Comparison of ENCODE assay signal across 30 cellular contexts in the genomic region with DNA sequence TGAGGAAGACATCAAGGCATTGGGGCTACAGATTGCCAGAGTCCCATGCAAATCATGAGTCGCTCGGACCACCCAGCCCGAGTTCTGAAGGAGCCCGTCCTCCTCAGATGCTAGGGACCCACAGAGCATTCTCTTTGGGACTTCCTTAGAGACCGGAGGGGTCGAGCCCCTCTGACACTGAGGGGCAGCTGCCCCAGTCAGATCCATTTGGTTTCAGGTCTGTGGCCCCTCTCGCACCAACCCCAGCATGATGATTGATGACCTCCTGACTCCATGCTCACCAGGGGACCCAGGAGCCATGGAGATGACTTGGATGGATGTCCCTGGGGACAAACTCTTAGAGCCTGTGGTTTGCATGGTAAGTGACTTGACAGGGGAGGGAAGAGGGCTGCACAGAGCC. TPM values are rescaled to one million over a fixed set of nuclear protein-coding genes. Genes with fewer than 3 reads are reported as not detected.
DNase-seq lines count a peak whose midpoint lies in the region; ATAC-seq and TF ChIP-seq lines count a peak whose summit lies in the region.
"Had no signal": no experiment of that assay in that cellular context is flagged by ENCODE, and none has a peak within 500 bp of the region (broad histone marks: within the 10 kb centered on the region; RNA-seq: fewer than 3 reads in every experiment).

No MANE protein-coding gene starts in this region.

- no peak for DNase-seq in HFFc6
- DNase-seq in neuronal stem cell (ENCODE audit: low spot score): no peak
- no peak for DNase-seq in PC-3
- DNase-seq: activated CD4-positive, CD25-positive, alpha-beta regulatory T cell; activated naive CD8-positive, alpha-beta T cell treated with anti-CD3 and anti-CD28 coated beads, Interleukin-2, amount 10 ng/mL, durations not matched to agents 7 days and 5 days; central memory CD4-positive, alpha-beta T cell; DMS79; effector memory CD8-positive, alpha-beta T cell; hypothalamus; left cardiac atrium; naive thymus-derived CD8-positive, alpha-beta T cell; NCI-H1417; NCI-H2029 treated with DMSO at 0.1 percent for 48 hours; NCI-H2227 treated with DMSO at 0.1 percent for 48 hours; NCI-H526; occipital lobe; SK-N-SH; stimulated activated CD4-positive, alpha-beta T cell treated with anti-CD3 and anti-CD28 coated beads, Interleukin-15, amount 100 ng/mL, for 24 hours; stimulated activated CD4-positive, alpha-beta T cell treated with anti-CD3 and anti-CD28 coated beads, Interleukin-4, amount 100 ng/mL, for 4 hours; substantia nigra had no signal

- CTCF ChIA-PET in PC-3 (lab: Charles Lee): no interaction called here

- no peaks in the 10 kb centered on the region; the same call in none of the 2 replicates for H3K27me3 Mint-ChIP-seq in HFFc6 (ENCODE audit: insufficient read depth)
- H3K27me3 Mint-ChIP-seq: activated naive CD8-positive, alpha-beta T cell treated with anti-CD3 and anti-CD28 coated beads, Interleukin-2, amount 10 ng/mL, durations not matched to agents 7 days and 5 days; effector memory CD8-positive, alpha-beta T cell; naive thymus-derived CD8-positive, alpha-beta T cell; stimulated activated memory B cell treated with anti-CD40 and anti-IgM and Interleukin-4, amounts not matched to agents 10 μg/mL and 1 μg/mL and 100 μg/mL, for 72 hours; type B pancreatic cell had no signal

- H3K23ac ChIP-seq in neuronal stem cell (ENCODE audit: low read depth, low read length, poor library complexity): no peak overlapping the region

- no peak overlapping the region for H3K4me3 Mint-ChIP-seq in HFFc6
- H3K4me3 Mint-ChIP-seq: activated naive CD8-positive, alpha-beta T cell treated with anti-CD3 and anti-CD28 coated beads, Interleukin-2, amount 10 ng/mL, durations not matched to agents 7 days and 5 days; CD14-positive monocyte; effector memory CD8-positive, alpha-beta T cell; naive thymus-derived CD8-positive, alpha-beta T cell; stimulated activated memory B cell treated with anti-CD40 and anti-IgM and Interleukin-4, amounts not matched to agents 10 μg/mL and 1 μg/mL and 100 μg/mL, for 72 hours; T-helper 1 cell treated with Interleukin-12 subunit alpha and Interleukin-12 subunit beta and Interleukin-4 antibody, amounts not matched to agents 30 μg/mL and 1 μg/mL, for 36 hours; type B pancreatic cell had no signal

- intact Hi-C loops in PC-3 (cut with micrococcal nuclease): no loop called here

- H3K36me3 ChIP-seq in BLaER1 treated with 17β-estradiol and CSF1 and Interleukin-3, amounts not matched to agents 10 nM and 100 nM: peaks cover 91 to 100% (median 98%) of the 10 kb centered on the region in 11 experiments
- H3K36me3 ChIP-seq in neuronal stem cell (replicated peaks in 1 of 2; ENCODE audit: control insufficient read depth in 2 of 2, insufficient read depth in 2 of 2, low read length in 2 of 2) (peaks cover 75 to 96% of the 10 kb centered on the region in 2 donors), PC-3 (ENCODE audit: low read depth, low read length) (peaks cover 26% of the 10 kb centered on the region)

- H4K20me1 ChIP-seq in BLaER1 treated with 17β-estradiol and CSF1 and Interleukin-3, amounts not matched to agents 10 nM and 100 nM: peaks cover 88 to 100% (median 98%) of the 10 kb centered on the region in 11 experiments
- H4K20me1 ChIP-seq in PC-3 (ENCODE audit: low read length): peaks cover 10% of the 10 kb centered on the region

- H2BK12ac ChIP-seq in neuronal stem cell (ENCODE audit: low read length): no peak overlapping the region

- no peak overlapping the region for H3K14ac ChIP-seq in neuronal stem cell (ENCODE audit: low read length)

- ATAC-seq in HG02642 (IDR thresholded peaks at IDR 0.05; ENCODE audit: poor library complexity, unreplicated experiment) (no peak), PC-3 (no peak)
- ATAC-seq: effector memory CD8-positive, alpha-beta T cell; left cardiac atrium; naive thymus-derived CD8-positive, alpha-beta T cell; Right ventricle myocardium inferior; stimulated activated memory B cell treated with anti-CD40 and anti-IgM and Interleukin-4, amounts not matched to agents 10 μg/mL and 1 μg/mL and 100 μg/mL, for 72 hours had no signal

- H3K4me2 ChIP-seq in BLaER1 treated with 17β-estradiol and CSF1 and Interleukin-3, amounts not matched to agents 10 nM and 100 nM: peak overlapping the region in 10 of 11 experiments; percentile 1 to 99 (median 74); a peak in 19 of 22 replicates
- no peak overlapping the region for H3K4me2 ChIP-seq in neuronal stem cell (ENCODE audit: insufficient read depth, low read length, poor library complexity, severe bottlenecking)
- no peak overlapping the region for H3K4me2 ChIP-seq in PC-3 (ENCODE audit: low read length)
- H3K4me2 ChIP-seq: SK-N-SH had no signal

- no peak overlapping the region for H2AK5ac ChIP-seq in neuronal stem cell (ENCODE audit: low read depth, low read length)

- H3K9me3 ChIP-seq in BLaER1 treated with 17β-estradiol and CSF1 and Interleukin-3, amounts not matched to agents 10 nM and 100 nM (replicated peaks in 1 of 11): no peaks in the 10 kb centered on the region
- H3K9me3 ChIP-seq in neuronal stem cell (replicated peaks in 1 of 2; ENCODE audit: control insufficient read depth in 2 of 2, insufficient read depth in 1 of 2, low read depth in 1 of 2, low read length in 2 of 2): peaks cover 0 to 2% of the 10 kb centered on the region in 2 donors
- H3K9me3 ChIP-seq in PC-3 (ENCODE audit: low read length): no peaks in the 10 kb centered on the region
- H3K9me3 ChIP-seq: HAP-1, SK-N-SH had no signal

- no peaks in the 10 kb centered on the region for H3F3A ChIP-seq in PC-3 (ENCODE audit: low read length, unreplicated experiment)

- H3K9me2 ChIP-seq in PC-3 (replicated peaks; ENCODE audit: low read length): no peaks in the 10 kb centered on the region
- H3K9me2 ChIP-seq: SK-N-SH had no signal

- H2BK5ac ChIP-seq in neuronal stem cell (ENCODE audit: low read length): no peak overlapping the region

- H3K4ac ChIP-seq in neuronal stem cell (ENCODE audit: low read length): no peak overlapping the region

- TF ChIP-seq CTCF in HFFc6 (IDR thresholded peaks at IDR 0.05) (no peak), PC-3 (conservative IDR thresholded peaks at IDR 0.05; ENCODE audit: low read depth, low read length) (no peak)

- no peaks in the 10 kb centered on the region for H3K27me3 ChIP-seq in BLaER1 treated with 17β-estradiol and CSF1 and Interleukin-3, amounts not matched to agents 10 nM and 100 nM
- H3K27me3 ChIP-seq in neuronal stem cell (ENCODE audit: control insufficient read depth in 3 of 3, insufficient read depth in 3 of 3, low read depth in 1 of 3, low read length in 3 of 3) (no peaks in the 10 kb centered on the region), PC-3 (ENCODE audit: low read length) (no peaks in the 10 kb centered on the region)

- H3K4me1 Mint-ChIP-seq in HFFc6 (ENCODE audit: low read depth): peaks cover 21% of the 10 kb centered on the region

- H4K8ac ChIP-seq in neuronal stem cell (ENCODE audit: low read depth, low read length): peak overlapping the region; percentile 57

- H3K27ac Mint-ChIP-seq in HFFc6: peak overlapping the region; percentile 7; the same call in 1 of the 2 replicates
- H3K27ac Mint-ChIP-seq: stimulated activated memory B cell treated with anti-CD40 and anti-IgM and Interleukin-4, amounts not matched to agents 10 μg/mL and 1 μg/mL and 100 μg/mL, for 72 hours; T-helper 1 cell treated with Interleukin-12 subunit alpha and Interleukin-12 subunit beta and Interleukin-4 antibody, amounts not matched to agents 30 μg/mL and 1 μg/mL, for 36 hours had no signal

- H3K27ac ChIP-seq in BLaER1 treated with 17β-estradiol and CSF1 and Interleukin-3, amounts not matched to agents 10 nM and 100 nM: peak overlapping the region in 6 of 11 experiments; percentile 3 to 40 (median 9); a peak in 4 of 22 replicates
- no peak overlapping the region for H3K27ac ChIP-seq in neuronal stem cell (replicated peaks; ENCODE audit: low read length)
- H3K27ac ChIP-seq in PC-3 (ENCODE audit: low read length): no peak overlapping the region
- H3K27ac ChIP-seq: HL-60 had no signal

- H3K4me1 ChIP-seq in BLaER1 treated with 17β-estradiol and CSF1 and Interleukin-3, amounts not matched to agents 10 nM and 100 nM: peaks cover 64 to 83% (median 78%) of the 10 kb centered on the region in 10 experiments
- H3K4me1 ChIP-seq in neuronal stem cell (ENCODE audit: control insufficient read depth in 2 of 2, insufficient read depth in 1 of 2, low read depth in 1 of 2, low read length in 2 of 2) (no peaks in the 10 kb centered on the region), PC-3 (ENCODE audit: insufficient read depth, low read length) (peaks cover 13% of the 10 kb centered on the region)

- H3K36me3 Mint-ChIP-seq in HFFc6 (ENCODE audit: low read depth): peaks cover 48% of the 10 kb centered on the region

- H2BK15ac ChIP-seq in neuronal stem cell (ENCODE audit: low read length): no peak overlapping the region

- H3K9me3 Mint-ChIP-seq in HFFc6: no peaks in the 10 kb centered on the region
- H3K9me3 Mint-ChIP-seq: activated naive CD8-positive, alpha-beta T cell treated with anti-CD3 and anti-CD28 coated beads, Interleukin-2, amount 10 ng/mL, durations not matched to agents 7 days and 5 days; CD14-positive monocyte; effector memory CD8-positive, alpha-beta T cell; naive thymus-derived CD8-positive, alpha-beta T cell; stimulated activated memory B cell treated with anti-CD40 and anti-IgM and Interleukin-4, amounts not matched to agents 10 μg/mL and 1 μg/mL and 100 μg/mL, for 72 hours; T-helper 1 cell treated with Interleukin-12 subunit alpha and Interleukin-12 subunit beta and Interleukin-4 antibody, amounts not matched to agents 30 μg/mL and 1 μg/mL, for 36 hours; type B pancreatic cell had no signal

- H3K79me2 ChIP-seq in PC-3 (ENCODE audit: low read length): peaks cover 41% of the 10 kb centered on the region

- H2BK120ac ChIP-seq in neuronal stem cell (ENCODE audit: low read depth, low read length): no peak overlapping the region

- no peak overlapping the region for H3K18ac ChIP-seq in neuronal stem cell (ENCODE audit: low read length)

- H4K91ac ChIP-seq in neuronal stem cell (ENCODE audit: low read depth, low read length, poor library complexity): no peak overlapping the region

- WGBS in neuronal stem cell (ENCODE audit: extremely low coverage in 2 of 2, insufficient read length in 2 of 2, insufficient replicate concordance in 1 of 2), 2 donors: no CpG with 5 or more reads among the region's 7 CpGs

- H3K79me1 ChIP-seq in neuronal stem cell (ENCODE audit: low read depth, low read length): peaks cover 15% of the 10 kb centered on the region

- no TSS peak for BruUV-seq in PC-3 (replicated peaks; lab: Mats Ljungman, UMichigan)

- H2AFZ ChIP-seq in neuronal stem cell (ENCODE audit: low read length) (no peak overlapping the region), PC-3 (ENCODE audit: low read length) (no peak overlapping the region)

- POLR2A ChIA-PET in PC-3 (lab: Charles Lee; ENCODE audit: unreplicated experiment): no interaction called here

- peak overlapping the region in 8 of 11 experiments; percentile 3 to 70 (median 28); a peak in 12 of 22 replicates for H3K9ac ChIP-seq in BLaER1 treated with 17β-estradiol and CSF1 and Interleukin-3, amounts not matched to agents 10 nM and 100 nM
- H3K9ac ChIP-seq in neuronal stem cell (ENCODE audit: low read depth, low read length, poor library complexity) (no peak overlapping the region), PC-3 (ENCODE audit: low read length) (no peak overlapping the region)
- H3K9ac ChIP-seq: SK-N-SH had no signal

- H3K4me3 ChIP-seq in BLaER1 treated with 17β-estradiol and CSF1 and Interleukin-3, amounts not matched to agents 10 nM and 100 nM: peak overlapping the region in 1 of 10 experiments; percentile 33; a peak in 1 of 20 replicates
- H3K4me3 ChIP-seq in neuronal stem cell (ENCODE audit: low read length in 2 of 2) (no peak overlapping the region), PC-3 (ENCODE audit: low read length) (no peak overlapping the region)
- H3K4me3 ChIP-seq: HAP-1 had no signal

RNA-seq across cellular contexts. Expression of gene PDF, which starts 8.0 kb away (rescaled TPM):
- 10 to 100 TPM; 14.5 to 21.1 (median 16.5) TPM for total RNA-seq in HFFc6 (2021; fragmentation: NEBNext Ultra II Directional; extraction: Animal tissue kit (Norgen Biotek cat#: 25700))
- 4.5 TPM for polyA plus RNA-seq in neuronal stem cell (2013, experiment 1 of 2)
- 4.6 TPM for polyA plus RNA-seq in neuronal stem cell (2013, experiment 2 of 2)
- 30.6 and 45.0 TPM in 2 replicates for total RNA-seq in PC-3 (2014; rRNA removed)

RNA-seq across cellular contexts. Expression of gene VPS4A, which starts 11.2 kb away (rescaled TPM):
- 10 to 100 TPM; 33.2 to 39.8 (median 36.7) TPM for total RNA-seq in HFFc6 (2021; fragmentation: NEBNext Ultra II Directional; extraction: Animal tissue kit (Norgen Biotek cat#: 25700))
- 33.8 TPM for polyA plus RNA-seq in neuronal stem cell (2013, experiment 1 of 2)
- polyA plus RNA-seq in neuronal stem cell (2013, experiment 2 of 2): 33.7 TPM
- total RNA-seq in PC-3 (2014; rRNA removed): 27.3 and 28.1 TPM in 2 replicates

RNA-seq across cellular contexts. Expression of gene COG8, which starts 17.0 kb away (rescaled TPM):
- 10 to 100 TPM; 29.4 to 36.8 (median 35.2) TPM for total RNA-seq in HFFc6 (2021; fragmentation: NEBNext Ultra II Directional; extraction: Animal tissue kit (Norgen Biotek cat#: 25700))
- 28.2 TPM for polyA plus RNA-seq in neuronal stem cell (2013, experiment 1 of 2)
- polyA plus RNA-seq in neuronal stem cell (2013, experiment 2 of 2): 27.7 TPM
- total RNA-seq in PC-3 (2014; rRNA removed): 27.2 and 29.5 TPM in 2 replicates

RNA-seq across cellular contexts. Expression of gene NIP7, which starts 17.2 kb away (rescaled TPM):
- total RNA-seq in HFFc6 (2021; fragmentation: NEBNext Ultra II Directional; extraction: Animal tissue kit (Norgen Biotek cat#: 25700)): 10 to 100 TPM; 34.7 to 43.5 (median 37.1) TPM
- 21.6 TPM for polyA plus RNA-seq in neuronal stem cell (2013, experiment 1 of 2)
- 21.4 TPM for polyA plus RNA-seq in neuronal stem cell (2013, experiment 2 of 2)
- total RNA-seq in PC-3 (2014; rRNA removed): 25.4 and 28.3 TPM in 2 replicates

RNA-seq across cellular contexts. Expression of gene TMED6, which starts 29.2 kb away (rescaled TPM):
- total RNA-seq in HFFc6 (2021; fragmentation: NEBNext Ultra II Directional; extraction: Animal tissue kit (Norgen Biotek cat#: 25700)): under 1 TPM in 4 of 6 experiments, not detected in 2; 0.21 to 0.40 (median 0.26) TPM
- polyA plus RNA-seq in neuronal stem cell (2013, experiment 1 of 2): not detected
- 0.04 TPM for polyA plus RNA-seq in neuronal stem cell (2013, experiment 2 of 2)
- total RNA-seq in PC-3 (2014; rRNA removed): not detected in 2 replicates
- total RNA-seq: epithelial cell of proximal tubule, occipital lobe, Right ventricle myocardium inferior had no signal
- polyA plus RNA-seq: CD14-positive monocyte, SK-N-SH had no signal

Comparison
In these comparisons a context has a peak if more than half of its experiments do, and no peak if none do; other contexts are left out.
1. H3K27ac ChIP-seq: peak in BLaER1 treated with 17β-estradiol and CSF1 and Interleukin-3, amounts not matched to agents 10 nM and 100 nM (6 of 11); none in neuronal stem cell (single experiment) and PC-3 (single experiment).
2. H3K4me2 ChIP-seq: peak in BLaER1 treated with 17β-estradiol and CSF1 and Interleukin-3, amounts not matched to agents 10 nM and 100 nM (10 of 11); none in neuronal stem cell (single experiment) and PC-3 (single experiment).
3. H3K9ac ChIP-seq: peak in BLaER1 treated with 17β-estradiol and CSF1 and Interleukin-3, amounts not matched to agents 10 nM and 100 nM (8 of 11); none in neuronal stem cell (single experiment) and PC-3 (single experiment).